1 cellular context compared by ENCODE assay signal in the genomic region with DNA sequence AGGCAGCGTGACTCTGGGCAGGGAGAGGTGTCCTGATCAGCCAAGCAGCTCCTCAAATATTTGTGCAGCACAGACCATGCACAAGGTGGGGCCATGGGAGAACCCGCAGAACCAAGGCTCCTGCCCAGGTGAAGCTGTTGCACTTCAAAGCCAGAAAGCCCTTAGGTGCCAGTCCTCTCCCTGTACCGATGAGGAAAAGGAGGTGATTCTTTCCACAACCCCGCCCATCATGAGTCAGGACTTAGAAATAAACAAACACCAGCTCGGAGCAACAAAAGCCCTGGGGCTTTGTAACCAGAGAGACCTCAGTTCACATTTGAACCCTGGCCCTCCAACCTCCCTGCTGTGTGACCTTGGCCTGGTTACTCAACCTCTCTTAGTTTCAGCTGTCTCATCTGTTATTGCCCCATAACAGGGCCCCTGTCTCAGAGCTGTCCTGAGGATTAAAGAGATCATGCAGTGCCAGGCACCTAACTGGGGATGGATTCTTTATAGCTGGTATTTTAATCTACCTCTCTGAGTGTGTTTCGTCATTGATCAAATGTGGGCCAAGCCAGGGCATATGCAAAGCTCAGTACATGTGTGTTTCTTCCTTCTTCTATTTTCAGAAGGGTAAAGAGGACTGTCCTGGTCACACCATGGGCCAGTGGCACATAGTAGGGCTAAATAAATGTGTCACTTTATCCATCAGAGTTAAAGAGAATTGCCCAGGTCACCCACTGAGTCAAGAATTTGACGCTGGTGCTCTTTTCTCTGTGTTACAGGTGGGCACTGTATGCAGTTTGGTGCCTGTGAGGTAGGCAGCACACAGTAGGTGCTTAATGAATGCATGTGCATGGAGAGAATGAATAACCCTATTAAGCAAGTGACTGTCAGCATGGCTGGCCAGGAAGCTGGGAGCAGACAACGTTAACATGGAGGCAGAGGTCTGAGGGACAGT.
TF ChIP-seq lines count a peak whose summit lies in the region.

No MANE protein-coding gene starts in this region.

TF ChIP-seq in HepG2, 621 proteins besides CTCF, POLR2A, EP300 and RAD21 (continued from another document and continues in another):
- peak; percentile 51; the same call in 1 of the 2 replicates for TF ChIP-seq HMG20B (CRISPR knock-in tag; conservative IDR thresholded peaks at IDR 0.05)
- no peak for TF ChIP-seq PTBP1 (IDR thresholded peaks at IDR 0.05; ENCODE audit: low read depth, low read length, poor library complexity, severe bottlenecking)
- TF ChIP-seq, protein P1, sequence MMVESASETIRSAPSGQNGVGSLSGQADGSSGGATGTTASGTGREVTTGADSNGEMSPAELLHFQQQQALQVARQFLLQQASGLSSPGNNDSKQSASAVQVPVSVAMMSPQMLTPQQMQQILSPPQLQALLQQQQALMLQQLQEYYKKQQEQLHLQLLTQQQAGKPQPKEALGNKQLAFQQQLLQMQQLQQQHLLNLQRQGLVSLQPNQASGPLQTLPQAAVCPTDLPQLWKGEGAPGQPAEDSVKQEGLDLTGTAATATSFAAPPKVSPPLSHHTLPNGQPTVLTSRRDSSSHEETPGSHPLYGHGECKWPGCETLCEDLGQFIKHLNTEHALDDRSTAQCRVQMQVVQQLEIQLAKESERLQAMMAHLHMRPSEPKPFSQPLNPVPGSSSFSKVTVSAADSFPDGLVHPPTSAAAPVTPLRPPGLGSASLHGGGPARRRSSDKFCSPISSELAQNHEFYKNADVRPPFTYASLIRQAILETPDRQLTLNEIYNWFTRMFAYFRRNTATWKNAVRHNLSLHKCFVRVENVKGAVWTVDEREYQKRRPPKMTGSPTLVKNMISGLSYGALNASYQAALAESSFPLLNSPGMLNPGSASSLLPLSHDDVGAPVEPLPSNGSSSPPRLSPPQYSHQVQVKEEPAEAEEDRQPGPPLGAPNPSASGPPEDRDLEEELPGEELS (CRISPR knock-in tag; IDR thresholded peaks at IDR 0.05): peak; percentile 88
- TF ChIP-seq, protein P2, sequence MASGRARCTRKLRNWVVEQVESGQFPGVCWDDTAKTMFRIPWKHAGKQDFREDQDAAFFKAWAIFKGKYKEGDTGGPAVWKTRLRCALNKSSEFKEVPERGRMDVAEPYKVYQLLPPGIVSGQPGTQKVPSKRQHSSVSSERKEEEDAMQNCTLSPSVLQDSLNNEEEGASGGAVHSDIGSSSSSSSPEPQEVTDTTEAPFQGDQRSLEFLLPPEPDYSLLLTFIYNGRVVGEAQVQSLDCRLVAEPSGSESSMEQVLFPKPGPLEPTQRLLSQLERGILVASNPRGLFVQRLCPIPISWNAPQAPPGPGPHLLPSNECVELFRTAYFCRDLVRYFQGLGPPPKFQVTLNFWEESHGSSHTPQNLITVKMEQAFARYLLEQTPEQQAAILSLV (CRISPR knock-in tag; IDR thresholded peaks at IDR 0.05; ENCODE audit: borderline replicate concordance): no peak
- TF ChIP-seq, protein P3, sequence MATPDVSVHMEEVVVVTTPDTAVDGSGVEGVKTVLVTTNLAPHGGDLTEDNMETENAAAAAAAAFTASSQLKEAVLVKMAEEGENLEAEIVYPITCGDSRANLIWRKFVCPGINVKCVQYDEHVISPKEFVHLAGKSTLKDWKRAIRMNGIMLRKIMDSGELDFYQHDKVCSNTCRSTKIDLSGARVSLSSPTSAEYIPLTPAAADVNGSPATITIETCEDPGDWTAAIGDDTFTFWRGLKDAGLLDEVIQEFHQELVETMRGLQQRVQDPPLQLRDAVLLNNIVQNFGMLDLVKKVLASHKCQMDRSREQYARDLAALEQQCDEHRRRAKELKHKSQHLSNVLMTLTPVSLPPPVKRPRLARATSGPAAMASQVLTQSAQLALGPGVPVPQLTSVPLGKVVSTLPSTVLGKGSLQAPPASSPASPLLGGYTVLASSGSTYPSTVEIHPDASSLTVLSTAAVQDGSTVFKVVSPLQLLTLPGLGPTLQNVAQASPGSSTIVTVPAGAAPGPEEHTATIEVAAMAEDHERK (CRISPR knock-in tag; IDR thresholded peaks at IDR 0.05; ENCODE audit: low read depth): peak; percentile 25; the same call in 1 of the 2 replicates
- no peak for TF ChIP-seq RFX3 (CRISPR knock-in tag; IDR thresholded peaks at IDR 0.05)
- no peak for TF ChIP-seq SMARCC2 (IDR thresholded peaks at IDR 0.05)
- TF ChIP-seq ISL2 (CRISPR knock-in tag; IDR thresholded peaks at IDR 0.05): peak; percentile 61; the same call in 1 of the 2 replicates
- TF ChIP-seq, protein P4, sequence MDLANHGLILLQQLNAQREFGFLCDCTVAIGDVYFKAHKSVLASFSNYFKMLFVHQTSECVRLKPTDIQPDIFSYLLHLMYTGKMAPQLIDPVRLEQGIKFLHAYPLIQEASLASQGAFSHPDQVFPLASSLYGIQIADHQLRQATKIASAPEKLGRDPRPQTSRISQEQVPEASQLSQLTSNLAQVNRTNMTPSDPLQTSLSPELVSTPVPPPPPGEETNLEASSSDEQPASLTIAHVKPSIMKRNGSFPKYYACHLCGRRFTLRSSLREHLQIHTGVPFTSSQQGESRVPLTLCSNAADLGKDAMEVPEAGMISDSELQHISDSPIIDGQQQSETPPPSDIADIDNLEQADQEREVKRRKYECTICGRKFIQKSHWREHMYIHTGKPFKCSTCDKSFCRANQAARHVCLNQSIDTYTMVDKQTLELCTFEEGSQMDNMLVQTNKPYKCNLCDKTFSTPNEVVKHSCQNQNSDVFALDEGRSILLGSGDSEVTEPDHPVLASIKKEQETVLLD (CRISPR knock-in tag; IDR thresholded peaks at IDR 0.05; ENCODE audit: low read depth): no peak
- TF ChIP-seq WIZ (CRISPR knock-in tag; IDR thresholded peaks at IDR 0.05): no peak
- TF ChIP-seq ELF1 (CRISPR knock-in tag; IDR thresholded peaks at IDR 0.05): peak; percentile 29; the same call in 1 of the 2 replicates
- no peak for TF ChIP-seq NKX3-1 (CRISPR knock-in tag; IDR thresholded peaks at IDR 0.05)
- TF ChIP-seq RCOR2 (CRISPR knock-in tag; IDR thresholded peaks at IDR 0.05): peak; percentile 99
- no peak for TF ChIP-seq HMGA1 (CRISPR knock-in tag; conservative IDR thresholded peaks at IDR 0.05)
- TF ChIP-seq, protein P5, sequence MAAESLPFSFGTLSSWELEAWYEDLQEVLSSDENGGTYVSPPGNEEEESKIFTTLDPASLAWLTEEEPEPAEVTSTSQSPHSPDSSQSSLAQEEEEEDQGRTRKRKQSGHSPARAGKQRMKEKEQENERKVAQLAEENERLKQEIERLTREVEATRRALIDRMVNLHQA (CRISPR knock-in tag; IDR thresholded peaks at IDR 0.05): no peak
- no peak for TF ChIP-seq ZNF792 (CRISPR knock-in tag; IDR thresholded peaks at IDR 0.05)
- peak; percentile 62 for TF ChIP-seq NFE2 (CRISPR knock-in tag; IDR thresholded peaks at IDR 0.05)
- TF ChIP-seq CEBPB (IDR thresholded peaks at IDR 0.05; ENCODE audit: borderline replicate concordance, low read depth, low read length): peak; percentile 95
- TF ChIP-seq, protein P6, sequence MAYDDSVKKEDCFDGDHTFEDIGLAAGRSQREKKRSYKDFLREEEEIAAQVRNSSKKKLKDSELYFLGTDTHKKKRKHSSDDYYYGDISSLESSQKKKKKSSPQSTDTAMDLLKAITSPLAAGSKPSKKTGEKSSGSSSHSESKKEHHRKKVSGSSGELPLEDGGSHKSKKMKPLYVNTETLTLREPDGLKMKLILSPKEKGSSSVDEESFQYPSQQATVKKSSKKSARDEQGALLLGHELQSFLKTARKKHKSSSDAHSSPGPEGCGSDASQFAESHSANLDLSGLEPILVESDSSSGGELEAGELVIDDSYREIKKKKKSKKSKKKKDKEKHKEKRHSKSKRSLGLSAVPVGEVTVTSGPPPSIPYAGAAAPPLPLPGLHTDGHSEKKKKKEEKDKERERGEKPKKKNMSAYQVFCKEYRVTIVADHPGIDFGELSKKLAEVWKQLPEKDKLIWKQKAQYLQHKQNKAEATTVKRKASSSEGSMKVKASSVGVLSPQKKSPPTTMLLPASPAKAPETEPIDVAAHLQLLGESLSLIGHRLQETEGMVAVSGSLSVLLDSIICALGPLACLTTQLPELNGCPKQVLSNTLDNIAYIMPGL (CRISPR knock-in tag; IDR thresholded peaks at IDR 0.05; ENCODE audit: borderline replicate concordance in 1 of 2, low read depth in 1 of 2): peak in 1 of 2 experiments; percentile 42; a peak in 1 of 4 replicates
- peak; percentile 88; the same call in 1 of the 2 replicates for TF ChIP-seq KDM3A (CRISPR knock-in tag; IDR thresholded peaks at IDR 0.05; ENCODE audit: low read depth)
- TF ChIP-seq KLF11 (CRISPR knock-in tag; IDR thresholded peaks at IDR 0.05): no peak
- TF ChIP-seq TCF7 (IDR thresholded peaks at IDR 0.05; ENCODE audit: low read depth): peak; percentile 71
- TF ChIP-seq, protein P7, sequence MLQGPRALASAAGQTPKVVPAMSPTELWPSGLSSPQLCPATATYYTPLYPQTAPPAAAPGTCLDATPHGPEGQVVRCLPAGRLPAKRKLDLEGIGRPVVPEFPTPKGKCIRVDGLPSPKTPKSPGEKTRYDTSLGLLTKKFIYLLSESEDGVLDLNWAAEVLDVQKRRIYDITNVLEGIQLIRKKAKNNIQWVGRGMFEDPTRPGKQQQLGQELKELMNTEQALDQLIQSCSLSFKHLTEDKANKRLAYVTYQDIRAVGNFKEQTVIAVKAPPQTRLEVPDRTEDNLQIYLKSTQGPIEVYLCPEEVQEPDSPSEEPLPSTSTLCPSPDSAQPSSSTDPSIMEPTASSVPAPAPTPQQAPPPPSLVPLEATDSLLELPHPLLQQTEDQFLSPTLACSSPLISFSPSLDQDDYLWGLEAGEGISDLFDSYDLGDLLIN (CRISPR knock-in tag; IDR thresholded peaks at IDR 0.05; ENCODE audit: borderline replicate concordance): no peak
- TF ChIP-seq GABPB1 (CRISPR knock-in tag; IDR thresholded peaks at IDR 0.05): peak; percentile 34; the same call in 1 of the 2 replicates
- TF ChIP-seq NR2F2 (IDR thresholded peaks at IDR 0.05; ENCODE audit: borderline replicate concordance, low read depth): peak; percentile 82
- TF ChIP-seq PHF21A (CRISPR knock-in tag; IDR thresholded peaks at IDR 0.05): peak; percentile 74; the same call in 1 of the 2 replicates
- TF ChIP-seq ELF3 (CRISPR knock-in tag; IDR thresholded peaks at IDR 0.05): peak; percentile 78
- TF ChIP-seq HDAC1 (CRISPR knock-in tag; IDR thresholded peaks at IDR 0.05): peak; percentile 70
- TF ChIP-seq ZFP36 (IDR thresholded peaks at IDR 0.05; ENCODE audit: borderline replicate concordance, low read depth, low read length, partially characterized antibody): peak; percentile 90
- TF ChIP-seq ZNF264 (CRISPR knock-in tag; IDR thresholded peaks at IDR 0.05): no peak
- TF ChIP-seq TEAD3 (CRISPR knock-in tag; optimal IDR thresholded peaks at IDR 0.05; ENCODE audit: borderline replicate concordance): peak; percentile 5
- TF ChIP-seq, protein P8, sequence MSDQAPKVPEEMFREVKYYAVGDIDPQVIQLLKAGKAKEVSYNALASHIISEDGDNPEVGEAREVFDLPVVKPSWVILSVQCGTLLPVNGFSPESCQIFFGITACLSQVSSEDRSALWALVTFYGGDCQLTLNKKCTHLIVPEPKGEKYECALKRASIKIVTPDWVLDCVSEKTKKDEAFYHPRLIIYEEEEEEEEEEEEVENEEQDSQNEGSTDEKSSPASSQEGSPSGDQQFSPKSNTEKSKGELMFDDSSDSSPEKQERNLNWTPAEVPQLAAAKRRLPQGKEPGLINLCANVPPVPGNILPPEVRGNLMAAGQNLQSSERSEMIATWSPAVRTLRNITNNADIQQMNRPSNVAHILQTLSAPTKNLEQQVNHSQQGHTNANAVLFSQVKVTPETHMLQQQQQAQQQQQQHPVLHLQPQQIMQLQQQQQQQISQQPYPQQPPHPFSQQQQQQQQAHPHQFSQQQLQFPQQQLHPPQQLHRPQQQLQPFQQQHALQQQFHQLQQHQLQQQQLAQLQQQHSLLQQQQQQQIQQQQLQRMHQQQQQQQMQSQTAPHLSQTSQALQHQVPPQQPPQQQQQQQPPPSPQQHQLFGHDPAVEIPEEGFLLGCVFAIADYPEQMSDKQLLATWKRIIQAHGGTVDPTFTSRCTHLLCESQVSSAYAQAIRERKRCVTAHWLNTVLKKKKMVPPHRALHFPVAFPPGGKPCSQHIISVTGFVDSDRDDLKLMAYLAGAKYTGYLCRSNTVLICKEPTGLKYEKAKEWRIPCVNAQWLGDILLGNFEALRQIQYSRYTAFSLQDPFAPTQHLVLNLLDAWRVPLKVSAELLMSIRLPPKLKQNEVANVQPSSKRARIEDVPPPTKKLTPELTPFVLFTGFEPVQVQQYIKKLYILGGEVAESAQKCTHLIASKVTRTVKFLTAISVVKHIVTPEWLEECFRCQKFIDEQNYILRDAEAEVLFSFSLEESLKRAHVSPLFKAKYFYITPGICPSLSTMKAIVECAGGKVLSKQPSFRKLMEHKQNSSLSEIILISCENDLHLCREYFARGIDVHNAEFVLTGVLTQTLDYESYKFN (CRISPR knock-in tag; conservative IDR thresholded peaks at IDR 0.05): peak; percentile 89
- TF ChIP-seq, protein P9, sequence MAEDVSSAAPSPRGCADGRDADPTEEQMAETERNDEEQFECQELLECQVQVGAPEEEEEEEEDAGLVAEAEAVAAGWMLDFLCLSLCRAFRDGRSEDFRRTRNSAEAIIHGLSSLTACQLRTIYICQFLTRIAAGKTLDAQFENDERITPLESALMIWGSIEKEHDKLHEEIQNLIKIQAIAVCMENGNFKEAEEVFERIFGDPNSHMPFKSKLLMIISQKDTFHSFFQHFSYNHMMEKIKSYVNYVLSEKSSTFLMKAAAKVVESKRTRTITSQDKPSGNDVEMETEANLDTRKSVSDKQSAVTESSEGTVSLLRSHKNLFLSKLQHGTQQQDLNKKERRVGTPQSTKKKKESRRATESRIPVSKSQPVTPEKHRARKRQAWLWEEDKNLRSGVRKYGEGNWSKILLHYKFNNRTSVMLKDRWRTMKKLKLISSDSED (CRISPR knock-in tag; IDR thresholded peaks at IDR 0.05): no peak
- TF ChIP-seq ZNF879 (CRISPR knock-in tag; IDR thresholded peaks at IDR 0.05): no peak
- 0 out of 2 replicates have a peak, but pooled peaks have one; percentile 4 for TF ChIP-seq ZNF598 (CRISPR knock-in tag; IDR thresholded peaks at IDR 0.05; ENCODE audit: borderline replicate concordance)
- TF ChIP-seq KAT7 (CRISPR knock-in tag; IDR thresholded peaks at IDR 0.05; ENCODE audit: borderline replicate concordance): no peak
- TF ChIP-seq, protein P10, sequence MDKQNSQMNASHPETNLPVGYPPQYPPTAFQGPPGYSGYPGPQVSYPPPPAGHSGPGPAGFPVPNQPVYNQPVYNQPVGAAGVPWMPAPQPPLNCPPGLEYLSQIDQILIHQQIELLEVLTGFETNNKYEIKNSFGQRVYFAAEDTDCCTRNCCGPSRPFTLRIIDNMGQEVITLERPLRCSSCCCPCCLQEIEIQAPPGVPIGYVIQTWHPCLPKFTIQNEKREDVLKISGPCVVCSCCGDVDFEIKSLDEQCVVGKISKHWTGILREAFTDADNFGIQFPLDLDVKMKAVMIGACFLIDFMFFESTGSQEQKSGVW (CRISPR knock-in tag; IDR thresholded peaks at IDR 0.05; ENCODE audit: borderline replicate concordance): no peak
- TF ChIP-seq NFATC3 (CRISPR knock-in tag; IDR thresholded peaks at IDR 0.05): peak; percentile 18; the same call in 1 of the 2 replicates
- TF ChIP-seq ZFAT (CRISPR knock-in tag; conservative IDR thresholded peaks at IDR 0.05): no peak
- TF ChIP-seq KLF6 (CRISPR knock-in tag; IDR thresholded peaks at IDR 0.05): peak; percentile 52; the same call in 1 of the 2 replicates
- peak; percentile 31; the same call in 1 of the 2 replicates for TF ChIP-seq GATA4 (IDR thresholded peaks at IDR 0.05; ENCODE audit: borderline replicate concordance, low read depth)
